Comparison of ENCODE assay signal across 20 cellular contexts in genomic region chr6:121691126-121691540, GRCh38.
A peak's percentile ranks its signal among the peaks of the same experiment; 100 is the strongest.
DNase-seq lines count a peak whose midpoint lies in the region; ATAC-seq and TF ChIP-seq lines count a peak whose summit lies in the region.
"Had no signal": no experiment of that assay in that cellular context is flagged by ENCODE, and none has a peak within 500 bp of the region (broad histone marks: within the 10 kb centered on the region; RNA-seq: fewer than 3 reads in every experiment).

No MANE protein-coding gene starts in this region.

- CTCF ChIA-PET in SK-N-SH (lab: Yijun Ruan, JAX) = no interaction called here

- no peak overlapping the region for H3K4me3 Mint-ChIP-seq in stimulated activated memory B cell treated with anti-CD40 and anti-IgM and Interleukin-4, amounts not matched to agents 10 μg/mL and 1 μg/mL and 100 μg/mL, for 72 hours
- H3K4me3 Mint-ChIP-seq: activated naive CD8-positive, alpha-beta T cell treated with anti-CD3 and anti-CD28 coated beads for 36 hours; IgD-negative memory B cell; naive B cell had no signal

- peaks cover 2% of the 10 kb centered on the region for H3K9me3 Mint-ChIP-seq in stimulated activated memory B cell treated with anti-CD40 and anti-IgM and Interleukin-4, amounts not matched to agents 10 μg/mL and 1 μg/mL and 100 μg/mL, for 72 hours
- H3K9me3 Mint-ChIP-seq: activated naive CD8-positive, alpha-beta T cell treated with anti-CD3 and anti-CD28 coated beads for 36 hours; IgD-negative memory B cell had no signal

- H3K36me3 ChIP-seq in SK-N-SH (replicated peaks in 1 of 2; ENCODE audit: control insufficient read depth in 1 of 2, insufficient read depth in 2 of 2, low read length in 1 of 2) = no peaks in the 10 kb centered on the region
- no peaks in the 10 kb centered on the region for H3K36me3 ChIP-seq in skeletal muscle satellite cell (ENCODE audit: insufficient read depth, low read length)
- H3K36me3 ChIP-seq: BE2C, suprapubic skin had no signal

- no peak overlapping the region for H3K9ac ChIP-seq in SK-N-SH
- peak overlapping the region; percentile 52 for H3K9ac ChIP-seq in skeletal muscle satellite cell (ENCODE audit: low read depth, low read length)

- H3K79me2 ChIP-seq in SK-N-SH (ENCODE audit: insufficient read depth) = no peaks in the 10 kb centered on the region

- no peaks in the 10 kb centered on the region for H3K9me3 ChIP-seq in SK-N-SH
- no peaks in the 10 kb centered on the region for H3K9me3 ChIP-seq in skeletal muscle satellite cell (replicated peaks; ENCODE audit: low read length)
- H3K9me3 ChIP-seq: BE2C, suprapubic skin had no signal

- H3K27ac ChIP-seq in SK-N-SH (ENCODE audit: low read depth in 2 of 2, low read length in 1 of 2) = peak overlapping the region in 1 of 2 experiments; percentile 36; a peak in 3 of 4 replicates
- H3K27ac ChIP-seq: epithelial cell of prostate, suprapubic skin had no signal

- DNase-seq in HCEC 1CT (peak; percentile 64), SK-N-SH (no peak), fibroblast of villous mesenchyme (ENCODE audit: low read depth) (peak; percentile 41), NCI-H1417 treated with DMSO at 0.1 percent for 48 hours (lab: John Stamatoyannopoulos, UW) (no peak)
- no peak for DNase-seq in activated CD8-positive, alpha-beta memory T cell treated with anti-CD3 and anti-CD28 coated beads for 24 hours
- DNase-seq: activated naive CD8-positive, alpha-beta T cell treated with anti-CD3 and anti-CD28 coated beads for 36 hours; BE2C; head of caudate nucleus; naive B cell; NCI-H1092 treated with DMSO at 0.1 percent for 48 hours; NCI-H69; posterior cingulate gyrus; stimulated activated CD8-positive, alpha-beta memory T cell treated with anti-CD3 and anti-CD28 coated beads, Interleukin-4, amount 100 ng/mL, for 48 hours had no signal

- POLR2A ChIA-PET in SK-N-SH (lab: Yijun Ruan, JAX) = no interaction called here

- no peak overlapping the region for H2AFZ ChIP-seq in SK-N-SH (ENCODE audit: low read depth)

- no peaks in the 10 kb centered on the region for H3K27me3 ChIP-seq in SK-N-SH (ENCODE audit: insufficient read depth)
- no peaks in the 10 kb centered on the region for H3K27me3 ChIP-seq in skeletal muscle satellite cell (ENCODE audit: control insufficient read depth, insufficient read depth, low read length)
- H3K27me3 ChIP-seq: BE2C, suprapubic skin had no signal

- no peaks in the 10 kb centered on the region for H3K9me2 ChIP-seq in SK-N-SH

- no peaks in the 10 kb centered on the region for H4K20me1 ChIP-seq in SK-N-SH (ENCODE audit: insufficient read depth)

- TF ChIP-seq RAD21 in SK-N-SH (IDR thresholded peaks at IDR 0.05; ENCODE audit: low read length) = no peak

- H3K4me1 Mint-ChIP-seq in stimulated activated memory B cell treated with anti-CD40 and anti-IgM and Interleukin-4, amounts not matched to agents 10 μg/mL and 1 μg/mL and 100 μg/mL, for 72 hours = no peaks in the 10 kb centered on the region
- H3K4me1 Mint-ChIP-seq: IgD-negative memory B cell, naive B cell had no signal

- no peaks in the 10 kb centered on the region for H3K27me3 Mint-ChIP-seq in stimulated activated memory B cell treated with anti-CD40 and anti-IgM and Interleukin-4, amounts not matched to agents 10 μg/mL and 1 μg/mL and 100 μg/mL, for 72 hours
- H3K27me3 Mint-ChIP-seq: activated naive CD8-positive, alpha-beta T cell treated with anti-CD3 and anti-CD28 coated beads for 36 hours; IgD-negative memory B cell; naive B cell had no signal

- WGBS in SK-N-SH (ENCODE audit: low lambda C conversion rate) = 24% methylated on average over 1 of the region's 1 CpG

- no peak overlapping the region for H3K4me3 ChIP-seq in SK-N-SH (ENCODE audit: low read depth in 2 of 2, low read length in 1 of 2)
- H3K4me3 ChIP-seq in fibroblast of villous mesenchyme (ENCODE audit: low read depth, low read length) = no peak overlapping the region
- peak overlapping the region; percentile 7 for H3K4me3 ChIP-seq in skeletal muscle satellite cell (ENCODE audit: low read length)
- H3K4me3 ChIP-seq: lung, suprapubic skin had no signal

- H3K4me2 ChIP-seq in SK-N-SH = peak overlapping the region; percentile 14; the same call in 1 of the 2 replicates
- H3K4me2 ChIP-seq in skeletal muscle satellite cell (ENCODE audit: low read length) = peak overlapping the region; percentile 64

- TF ChIP-seq CTCF in SK-N-SH (IDR thresholded peaks at IDR 0.05) (no peak), fibroblast of villous mesenchyme (IDR thresholded peaks at IDR 0.05; ENCODE audit: insufficient read depth, low read depth, low read length) (no peak)

- peak in 1 of 2 experiments; percentile 89; a peak in 2 of 4 replicates for TF ChIP-seq EP300 in SK-N-SH (IDR thresholded peaks at IDR 0.05; ENCODE audit: borderline replicate concordance in 1 of 2, low read depth in 1 of 2, low read length in 1 of 2)

- H3K27ac Mint-ChIP-seq in stimulated activated memory B cell treated with anti-CD40 and anti-IgM and Interleukin-4, amounts not matched to agents 10 μg/mL and 1 μg/mL and 100 μg/mL, for 72 hours = no peak overlapping the region
- H3K27ac Mint-ChIP-seq: activated naive CD8-positive, alpha-beta T cell treated with anti-CD3 and anti-CD28 coated beads for 36 hours; IgD-negative memory B cell; naive B cell had no signal

- peaks cover 2 to 29% of the 10 kb centered on the region in 2 experiments; a peak in 2 of 4 replicates for H3K4me1 ChIP-seq in SK-N-SH (ENCODE audit: control insufficient read depth in 1 of 2, insufficient read depth in 2 of 2, low read depth in 1 of 2, low read length in 1 of 2)
- peaks cover 44% of the 10 kb centered on the region for H3K4me1 ChIP-seq in skeletal muscle satellite cell (ENCODE audit: control insufficient read depth, insufficient read depth, low read length)
- H3K4me1 ChIP-seq: BE2C, suprapubic skin had no signal

- H3F3A ChIP-seq in SK-N-SH (replicated peaks; ENCODE audit: insufficient read depth) = peaks cover 21% of the 10 kb centered on the region

- ATAC-seq in stimulated activated memory B cell treated with anti-CD40 and anti-IgM and Interleukin-4, amounts not matched to agents 10 μg/mL and 1 μg/mL and 100 μg/mL, for 72 hours = no peak
- no peak for ATAC-seq in GM19023 (IDR thresholded peaks at IDR 0.05; ENCODE audit: unreplicated experiment)

- no peaks in the 10 kb centered on the region for H3K36me3 Mint-ChIP-seq in stimulated activated memory B cell treated with anti-CD40 and anti-IgM and Interleukin-4, amounts not matched to agents 10 μg/mL and 1 μg/mL and 100 μg/mL, for 72 hours
- H3K36me3 Mint-ChIP-seq: activated naive CD8-positive, alpha-beta T cell treated with anti-CD3 and anti-CD28 coated beads for 36 hours; IgD-negative memory B cell; naive B cell had no signal

TF ChIP-seq in SK-N-SH, 30 proteins besides CTCF, POLR2A, EP300 and RAD21:
- TF ChIP-seq PBX3 (IDR thresholded peaks at IDR 0.05) (peak; percentile 95), JUND (IDR thresholded peaks at IDR 0.05) (peak; percentile 95), FOSL2 (IDR thresholded peaks at IDR 0.05; ENCODE audit: borderline replicate concordance, low read depth) (peak; percentile 93), POLR2AphosphoS5 (IDR thresholded peaks at IDR 0.05; ENCODE audit: low read depth, low read length) (peak; percentile 62; the same call in 1 of the 2 replicates), TEAD4 (IDR thresholded peaks at IDR 0.05; ENCODE audit: borderline replicate concordance, insufficient read depth) (peak; percentile 80), RXRA (IDR thresholded peaks at IDR 0.05; ENCODE audit: borderline replicate concordance, low read depth) (peak; percentile 79; the same call in 1 of the 2 replicates), TAF1 (IDR thresholded peaks at IDR 0.05; ENCODE audit: borderline replicate concordance, low read depth, low read length) (no peak), TCF12 (IDR thresholded peaks at IDR 0.05) (peak; percentile 90), RFX5 (IDR thresholded peaks at IDR 0.05; ENCODE audit: low read length) (no peak), EZH2phosphoT487 (IDR thresholded peaks at IDR 0.05; ENCODE audit: borderline replicate concordance, low read depth) (no peak), MEF2A (IDR thresholded peaks at IDR 0.05; ENCODE audit: borderline replicate concordance, low read depth) (peak; percentile 52; the same call in 1 of the 2 replicates), NFIC (IDR thresholded peaks at IDR 0.05; ENCODE audit: borderline replicate concordance) (peak; percentile 63; the same call in 1 of the 2 replicates)
- TF ChIP-seq, protein P1, sequence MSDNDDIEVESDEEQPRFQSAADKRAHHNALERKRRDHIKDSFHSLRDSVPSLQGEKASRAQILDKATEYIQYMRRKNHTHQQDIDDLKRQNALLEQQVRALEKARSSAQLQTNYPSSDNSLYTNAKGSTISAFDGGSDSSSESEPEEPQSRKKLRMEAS (IDR thresholded peaks at IDR 0.05; ENCODE audit: low read depth) = no peak

Comparison
In these comparisons a context has a peak if more than half of its experiments do, and no peak if none do; other contexts are left out.
1. DNase-seq: peak in HCEC 1CT (single experiment) and fibroblast of villous mesenchyme (single experiment); none in SK-N-SH (single experiment), NCI-H1417 treated with DMSO at 0.1 percent for 48 hours (single experiment) and activated CD8-positive, alpha-beta memory T cell treated with anti-CD3 and anti-CD28 coated beads for 24 hours (single experiment).